5 cellular contexts compared by ENCODE assay signal in the genomic region with DNA sequence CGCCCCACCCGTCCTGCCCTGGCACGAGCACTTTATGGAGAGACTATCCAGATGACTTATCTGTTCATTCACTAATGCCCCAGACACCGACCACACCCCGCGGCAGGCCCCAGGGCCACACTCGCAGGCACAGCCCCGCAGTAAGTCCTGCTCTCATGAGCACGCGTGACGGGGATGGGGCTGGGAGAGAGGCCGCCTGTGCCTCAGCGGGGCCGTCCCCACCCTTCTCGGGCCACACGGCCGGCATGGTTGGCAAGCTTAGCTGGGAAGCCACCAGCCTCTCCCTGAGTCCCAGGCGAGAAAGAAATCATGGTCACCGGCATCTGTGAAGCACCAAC.
"Had no signal": no experiment of that assay in that cellular context is flagged by ENCODE, and none has a peak within 500 bp of the region (broad histone marks: within the 10 kb centered on the region; RNA-seq: fewer than 3 reads in every experiment).

No MANE protein-coding gene starts in this region.

- H3K4me3 ChIP-seq: GM23338, K562 had no signal

- ATAC-seq: GM23338, K562 had no signal

- DNase-seq: H9, HCEC 1CT, IMR-90 had no signal

- H3K4me2 ChIP-seq: GM23338 had no signal

- H2AFZ ChIP-seq: GM23338 had no signal
